Comparison of ENCODE assay signal across 1 cellular context in genomic region chr10:988667-989545, GRCh38.
TF ChIP-seq lines count a peak whose summit lies in the region.

No MANE protein-coding gene starts in this region.

TF ChIP-seq in GM23338, 12 proteins besides CTCF, POLR2A, EP300 and RAD21:
- TF ChIP-seq REST (IDR thresholded peaks at IDR 0.05; ENCODE audit: unreplicated experiment) (no peak), EZH2phosphoT487 (IDR thresholded peaks at IDR 0.05; ENCODE audit: unreplicated experiment) (no peak), POLR2AphosphoS5 (IDR thresholded peaks at IDR 0.05; ENCODE audit: low read depth) (no peak), CREB1 (CRISPR knock-in tag; IDR thresholded peaks at IDR 0.05; ENCODE audit: low read depth) (no peak), NANOG (IDR thresholded peaks at IDR 0.05; ENCODE audit: borderline replicate concordance) (no peak)
- TF ChIP-seq, protein P1, sequence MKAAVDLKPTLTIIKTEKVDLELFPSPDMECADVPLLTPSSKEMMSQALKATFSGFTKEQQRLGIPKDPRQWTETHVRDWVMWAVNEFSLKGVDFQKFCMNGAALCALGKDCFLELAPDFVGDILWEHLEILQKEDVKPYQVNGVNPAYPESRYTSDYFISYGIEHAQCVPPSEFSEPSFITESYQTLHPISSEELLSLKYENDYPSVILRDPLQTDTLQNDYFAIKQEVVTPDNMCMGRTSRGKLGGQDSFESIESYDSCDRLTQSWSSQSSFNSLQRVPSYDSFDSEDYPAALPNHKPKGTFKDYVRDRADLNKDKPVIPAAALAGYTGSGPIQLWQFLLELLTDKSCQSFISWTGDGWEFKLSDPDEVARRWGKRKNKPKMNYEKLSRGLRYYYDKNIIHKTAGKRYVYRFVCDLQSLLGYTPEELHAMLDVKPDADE (IDR thresholded peaks at IDR 0.05): no peak
TF ChIP-seq in GM23338: peak in this region for 0.
